Comparison of ENCODE assay signal across 8 cellular contexts in the genomic region with DNA sequence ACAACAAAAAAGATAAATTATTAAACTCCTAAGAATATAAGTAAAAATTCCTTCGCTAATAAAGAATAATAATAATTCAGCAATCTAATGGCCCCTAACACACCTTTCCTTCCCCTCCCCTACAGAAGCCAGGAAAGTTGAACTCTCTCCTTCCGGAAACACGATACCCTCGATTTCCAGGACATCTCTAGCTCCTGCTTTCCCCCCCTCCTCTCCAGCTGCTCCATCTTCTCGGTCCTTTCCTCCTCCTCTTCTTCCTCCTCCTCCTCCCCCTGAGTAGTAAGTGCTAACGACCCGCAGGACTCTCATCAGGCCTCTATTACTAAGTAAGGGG. TPM values are rescaled to one million over a fixed set of nuclear protein-coding genes. Genes with fewer than 3 reads are reported as not detected.
A peak's percentile ranks its signal among the peaks of the same experiment; 100 is the strongest.
DNase-seq lines count a peak whose midpoint lies in the region; ATAC-seq and TF ChIP-seq lines count a peak whose summit lies in the region.

No MANE protein-coding gene starts in this region.

- 0 out of 2 replicates have a peak overlapping the region, but pooled peaks have one; percentile 62 for H3K56ac ChIP-seq in IMR-90 (ENCODE audit: extremely low read depth, insufficient read depth, low read length)

- WGBS in IMR-90 (ENCODE audit: extremely low coverage in 2 of 2, insufficient read length in 1 of 2), 2 experiments, result 0% methylated on average over 3 of the region's 7 CpGs; no CpG with 5 or more reads in 1 of the 2 experiments

- no peak overlapping the region for H3K18ac ChIP-seq in IMR-90 (ENCODE audit: low read depth, low read length)

- H3K36me3 ChIP-seq in IMR-90 (ENCODE audit: control insufficient read depth, insufficient read depth, low read length) (no peaks in the 10 kb centered on the region), tibial artery (no peaks in the 10 kb centered on the region)

- ATAC-seq in CD4-positive, alpha-beta T cell (ENCODE audit: poor library complexity), result no peak
- ATAC-seq in IMR-90 (ENCODE audit: low read depth), result no peak
- ATAC-seq in activated naive CD8-positive, alpha-beta T cell treated with anti-CD3 and anti-CD28 coated beads, Interleukin-2, amount 10 ng/mL, durations not matched to agents 7 days and 5 days (ENCODE audit: low read depth), result no peak
- ATAC-seq in GM21786 (IDR thresholded peaks at IDR 0.05; ENCODE audit: unreplicated experiment), result no peak

- H3K4ac ChIP-seq in IMR-90 (ENCODE audit: low read depth, low read length), result peak overlapping the region; percentile 64

- H3K4me1 ChIP-seq in IMR-90 (ENCODE audit: control insufficient read depth, insufficient read depth, low read length) (no peaks in the 10 kb centered on the region), tibial artery (peaks cover 0 to 14% (median 0%) of the 10 kb centered on the region in 4 donors)

- no peak overlapping the region for H2BK20ac ChIP-seq in IMR-90 (ENCODE audit: low read depth, low read length)

- POLR2A ChIA-PET in CD4-positive, alpha-beta T cell (lab: Charles Lee), result interaction anchor here (0.6 kb wide), 1 partner anchor 411 kb away, joined by 3 read pairs; no protein-coding TSS in a partner anchor
- POLR2A ChIA-PET in IMR-90 (lab: Charles Lee; ENCODE audit: unreplicated experiment), result no interaction called here
- POLR2A ChIA-PET in activated naive CD8-positive, alpha-beta T cell treated with anti-CD3 and anti-CD28 coated beads, Interleukin-2, amount 10 ng/mL, durations not matched to agents 7 days and 5 days (lab: Charles Lee), result no interaction called here

- peak overlapping the region; percentile 32 for H2BK5ac ChIP-seq in IMR-90 (ENCODE audit: low read depth, low read length, poor library complexity, severe bottlenecking)

- peak overlapping the region; percentile 72 for H3K27ac Mint-ChIP-seq in CD4-positive, alpha-beta T cell
- H3K27ac Mint-ChIP-seq in activated naive CD8-positive, alpha-beta T cell treated with anti-CD3 and anti-CD28 coated beads, Interleukin-2, amount 10 ng/mL, durations not matched to agents 7 days and 5 days, result peak overlapping the region; percentile 78

- TF ChIP-seq CTCF in CD4-positive, alpha-beta T cell (IDR thresholded peaks at IDR 0.05), result no peak
- TF ChIP-seq CTCF in IMR-90 (conservative IDR thresholded peaks at IDR 0.05; ENCODE audit: low read depth, low read length) (no peak), tibial artery (IDR thresholded peaks at IDR 0.05) (no peak)

- H4K5ac ChIP-seq in IMR-90 (ENCODE audit: low read depth, low read length), result no peak overlapping the region; the same call in 1 of the 2 replicates

- intact Hi-C loops in CD4-positive, alpha-beta T cell (cut with DNase I, micrococcal nuclease), result loop anchor here (2.0 kb wide), 1 partner anchor 147 kb away; a partner anchor contains a TSS
- intact Hi-C loops in IMR-90 (cut with micrococcal nuclease) (loop anchor here (10.0 kb wide), 1 partner anchor 147 kb away; a partner anchor contains a TSS), tibial artery (cut with DNase I; ENCODE audit: low total_unique reads) (loop anchor here (10.0 kb wide), 1 partner anchor 97 kb away; no protein-coding TSS in a partner anchor)

- peak overlapping the region; percentile 100 for H2AFZ ChIP-seq in IMR-90 (replicated peaks; ENCODE audit: low read length, poor library complexity)

- no peaks in the 10 kb centered on the region for H4K20me1 ChIP-seq in IMR-90 (ENCODE audit: insufficient read depth, low read length)

- H4K91ac ChIP-seq in IMR-90 (ENCODE audit: insufficient read depth, low read depth, low read length), result no peak overlapping the region

- no peak overlapping the region for H2AK5ac ChIP-seq in IMR-90 (ENCODE audit: low read depth, low read length)

- H3K9me3 ChIP-seq in CD4-positive, alpha-beta T cell (ENCODE audit: control insufficient read depth, low read length), result no peaks in the 10 kb centered on the region
- H3K9me3 ChIP-seq in IMR-90 (ENCODE audit: control insufficient read depth, insufficient read depth, low read length) (no peaks in the 10 kb centered on the region), tibial artery (no peaks in the 10 kb centered on the region)

- H2AK9ac ChIP-seq in IMR-90 (replicated peaks; ENCODE audit: low read depth, low read length, poor library complexity), result peak overlapping the region; percentile 90

- dilution Hi-C loops in IMR-90 (cut with HindIII; ENCODE audit: low sequenced_read_pairs, unreplicated experiment), result no loop called here

- no peak for TF ChIP-seq RAD21 in IMR-90 (IDR thresholded peaks at IDR 0.05; ENCODE audit: low read length)

- H3K27me3 ChIP-seq in CD4-positive, alpha-beta T cell (ENCODE audit: control insufficient read depth, insufficient read depth, low read length), result no peaks in the 10 kb centered on the region
- H3K27me3 ChIP-seq in IMR-90 (ENCODE audit: control insufficient read depth, insufficient read depth, low read length) (peaks cover 2% of the 10 kb centered on the region; the same call in 1 of the 2 replicates), tibial artery (no peaks in the 10 kb centered on the region)

- H3K27ac ChIP-seq in CD4-positive, alpha-beta T cell (ENCODE audit: low read depth, low read length), result no peak overlapping the region
- peak overlapping the region; percentile 78 for H3K27ac ChIP-seq in IMR-90 (ENCODE audit: insufficient read depth, low read length)
- peak overlapping the region; percentile 87 to 93 for H3K27ac ChIP-seq in tibial artery

- H2BK15ac ChIP-seq in IMR-90 (ENCODE audit: low read depth, low read length), result no peak overlapping the region

- peak overlapping the region; percentile 83 for H3K23ac ChIP-seq in IMR-90 (ENCODE audit: low read depth, low read length)

- TF ChIP-seq POLR2A in IMR-90 (IDR thresholded peaks at IDR 0.05; ENCODE audit: low read depth, low read length), result no peak

- CTCF ChIA-PET in CD4-positive, alpha-beta T cell (lab: Charles Lee), result no interaction called here
- CTCF ChIA-PET in IMR-90 (lab: Yijun Ruan, JAX), result no interaction called here

- peaks cover 19% of the 10 kb centered on the region for H3K4me1 Mint-ChIP-seq in CD4-positive, alpha-beta T cell (ENCODE audit: low read depth)
- peaks cover 24% of the 10 kb centered on the region for H3K4me1 Mint-ChIP-seq in activated naive CD8-positive, alpha-beta T cell treated with anti-CD3 and anti-CD28 coated beads, Interleukin-2, amount 10 ng/mL, durations not matched to agents 7 days and 5 days

- H3K9me1 ChIP-seq in IMR-90 (ENCODE audit: insufficient read depth, low read length), result 0 out of 2 replicates have a peak, but pooled peaks cover 3% of the 10 kb centered on the region

- H3K4me3 ChIP-seq in IMR-90 (ENCODE audit: insufficient read depth, low read depth, low read length) (peak overlapping the region; percentile 84), tibial artery (peak overlapping the region; percentile 81 to 85)

- no peaks in the 10 kb centered on the region for H3K9me3 Mint-ChIP-seq in CD4-positive, alpha-beta T cell
- peaks cover 2% of the 10 kb centered on the region for H3K9me3 Mint-ChIP-seq in activated naive CD8-positive, alpha-beta T cell treated with anti-CD3 and anti-CD28 coated beads, Interleukin-2, amount 10 ng/mL, durations not matched to agents 7 days and 5 days

- H3K9ac ChIP-seq in IMR-90 (ENCODE audit: low read depth, low read length), result peak overlapping the region; percentile 84

- H3K79me1 ChIP-seq in IMR-90 (ENCODE audit: low read depth in 1 of 2, low read length in 2 of 2), result peaks cover 6 to 21% of the 10 kb centered on the region in 2 experiments

- DNase-seq in CD4-positive, alpha-beta T cell, result no peak
- peak; percentile 16 for DNase-seq in IMR-90
- DNase-seq in activated naive CD8-positive, alpha-beta T cell treated with anti-CD3 and anti-CD28 coated beads, Interleukin-2, amount 10 ng/mL, durations not matched to agents 7 days and 5 days, result no peak
- DNase-seq in kidney tubule cell (ENCODE audit: low spot score), result peak; percentile 37
- DNase-seq in tibial artery, result no peak
- no peak for DNase-seq in epidermal melanocyte (ENCODE audit: insufficient read length, low spot score)
- DNase-seq in occipital lobe (lab: John Stamatoyannopoulos, UW), result no peak

- H4K8ac ChIP-seq in IMR-90 (ENCODE audit: low read depth in 2 of 2, low read length in 2 of 2), result peak overlapping the region; percentile 51 to 96; a peak in 3 of 4 replicates

- peaks cover 6% of the 10 kb centered on the region for H3K36me3 Mint-ChIP-seq in CD4-positive, alpha-beta T cell (ENCODE audit: low read depth)
- peaks cover 5% of the 10 kb centered on the region for H3K36me3 Mint-ChIP-seq in activated naive CD8-positive, alpha-beta T cell treated with anti-CD3 and anti-CD28 coated beads, Interleukin-2, amount 10 ng/mL, durations not matched to agents 7 days and 5 days

- BruUV-seq in IMR-90 (replicated peaks; lab: Mats Ljungman, UMichigan), result no TSS peak

- peak overlapping the region; percentile 61; the same call in 1 of the 2 replicates for H3K14ac ChIP-seq in IMR-90 (replicated peaks; ENCODE audit: low read depth, low read length)

- in situ Hi-C loops in IMR-90 (cut with MboI; ENCODE audit: low sequenced_read_pairs), result no loop called here

- peak overlapping the region; percentile 85 for H3K4me3 Mint-ChIP-seq in CD4-positive, alpha-beta T cell
- peak overlapping the region; percentile 89 for H3K4me3 Mint-ChIP-seq in activated naive CD8-positive, alpha-beta T cell treated with anti-CD3 and anti-CD28 coated beads, Interleukin-2, amount 10 ng/mL, durations not matched to agents 7 days and 5 days

- H3K4me2 ChIP-seq in IMR-90 (ENCODE audit: low read depth, low read length), result peak overlapping the region; percentile 80

- peaks cover 5% of the 10 kb centered on the region for H3K27me3 Mint-ChIP-seq in CD4-positive, alpha-beta T cell
- H3K27me3 Mint-ChIP-seq in activated naive CD8-positive, alpha-beta T cell treated with anti-CD3 and anti-CD28 coated beads, Interleukin-2, amount 10 ng/mL, durations not matched to agents 7 days and 5 days, result no peaks in the 10 kb centered on the region

- no peak overlapping the region; the same call in 1 of the 2 replicates for H2BK120ac ChIP-seq in IMR-90 (ENCODE audit: low read depth, low read length)

TF ChIP-seq in IMR-90, 13 proteins besides CTCF, POLR2A, EP300 and RAD21 (continues in another document):
- TF ChIP-seq, protein P1, sequence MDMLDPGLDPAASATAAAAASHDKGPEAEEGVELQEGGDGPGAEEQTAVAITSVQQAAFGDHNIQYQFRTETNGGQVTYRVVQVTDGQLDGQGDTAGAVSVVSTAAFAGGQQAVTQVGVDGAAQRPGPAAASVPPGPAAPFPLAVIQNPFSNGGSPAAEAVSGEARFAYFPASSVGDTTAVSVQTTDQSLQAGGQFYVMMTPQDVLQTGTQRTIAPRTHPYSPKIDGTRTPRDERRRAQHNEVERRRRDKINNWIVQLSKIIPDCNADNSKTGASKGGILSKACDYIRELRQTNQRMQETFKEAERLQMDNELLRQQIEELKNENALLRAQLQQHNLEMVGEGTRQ (IDR thresholded peaks at IDR 0.05; ENCODE audit: low read depth, low read length), result no peak
- TF ChIP-seq BHLHE40 (IDR thresholded peaks at IDR 0.05; ENCODE audit: low read depth, low read length), result no peak

RNA-seq across cellular contexts. Expression of a gene that starts 0.6 kb away (rescaled TPM):
- 10 to 100 TPM; 10.7 to 11.3 TPM for total RNA-seq in CD4-positive, alpha-beta T cell
- 7.9 and 9.7 TPM in 2 replicates for total RNA-seq in IMR-90 (2012; rRNA removed)
- polyA plus RNA-seq in IMR-90 (2012; rRNA removed), result 3.2 and 3.9 TPM in 2 replicates
- polyA plus RNA-seq in IMR-90 (2012; cell fraction: cytosol; rRNA removed), result 1.2 and 2.0 TPM in 2 replicates
- 1.2 and 4.4 TPM in 2 replicates for polyA plus RNA-seq in IMR-90 (2012; cell fraction: nucleus; rRNA removed; ENCODE audit: low replicate concordance)
- 10 to 100 TPM in 1 of 2 experiments, 1 to 10 TPM in 1; 9.9 to 10.7 TPM for total RNA-seq in activated naive CD8-positive, alpha-beta T cell treated with anti-CD3 and anti-CD28 coated beads, Interleukin-2, amount 10 ng/mL, durations not matched to agents 7 days and 5 days
- total RNA-seq in occipital lobe, result 27.5 TPM

Comparison
In these comparisons a context has a peak if more than half of its experiments do, and no peak if none do; other contexts are left out.
1. DNase-seq: peak in IMR-90 (single experiment) and kidney tubule cell (single experiment); none in CD4-positive, alpha-beta T cell (0 of 10), activated naive CD8-positive, alpha-beta T cell treated with anti-CD3 and anti-CD28 coated beads, Interleukin-2, amount 10 ng/mL, durations not matched to agents 7 days and 5 days (single experiment), tibial artery (0 of 2), epidermal melanocyte (single experiment) and occipital lobe (single experiment).